ENCODE assay signal across 19 cellular contexts in the genomic region with DNA sequence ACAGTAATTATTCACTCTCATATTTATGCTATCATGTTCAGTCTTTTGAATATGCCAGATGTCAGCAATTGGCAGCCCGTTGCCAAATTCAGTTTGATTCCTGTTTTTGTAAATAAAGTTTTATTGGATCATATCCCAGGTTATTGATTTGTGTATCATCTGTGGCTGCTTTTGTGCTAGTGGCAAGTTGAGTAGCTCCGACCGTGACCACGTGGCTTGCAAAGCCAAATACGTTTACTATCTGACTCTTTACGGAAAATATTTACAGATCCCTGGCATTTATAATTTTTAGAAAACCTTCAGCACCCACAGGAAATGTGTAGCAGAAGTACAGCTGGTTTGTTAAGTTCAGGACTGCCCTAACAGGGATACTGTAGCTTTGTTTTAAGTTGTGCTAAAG.
"Had no signal": no experiment of that assay in that cellular context is flagged by ENCODE, and none has a peak within 500 bp of the region (broad histone marks: within the 10 kb centered on the region; RNA-seq: fewer than 3 reads in every experiment).

No MANE protein-coding gene starts in this region.

- ATAC-seq: foreskin keratinocyte; gastroesophageal sphincter; heart right ventricle; left colon; left ventricle myocardium superior; natural killer cell treated with Interleukin-12 subunit alpha and Interleukin-12 subunit beta and Interleukin-15 and Interleukin-18, amount 100 ng/mL, for 72 hours; pancreas; stimulated activated naive B cell treated with anti-CD40 and anti-IgM and Interleukin-4, amounts not matched to agents 10 μg/mL and 1 μg/mL and 100 μg/mL, for 72 hours had no signal

- DNase-seq: dermis blood vessel endothelial cell; effector memory CD4-positive, alpha-beta T cell; foreskin keratinocyte; glutamatergic neuron; heart right ventricle; hippocampal formation; left colon; left ventricle myocardium superior; naive B cell; pancreas; retina; small intestine; stimulated activated CD4-positive, alpha-beta T cell treated with anti-CD3 and anti-CD28 coated beads, Interleukin-15, amount 100 ng/mL, for 24 hours; stimulated activated CD4-positive, alpha-beta T cell treated with anti-CD3 and anti-CD28 coated beads, Interleukin-2, amount 100 ng/mL, for 48 hours; stimulated activated naive B cell treated with anti-CD40 and anti-IgM and Interleukin-4, amounts not matched to agents 10 μg/mL and 1 μg/mL and 100 μg/mL, for 72 hours; upper lobe of left lung; uterus had no signal
